ENCODE assay signal across 15 cellular contexts in genomic region chr20:14401479-14402138, GRCh38.
A peak's percentile ranks its signal among the peaks of the same experiment; 100 is the strongest.
DNase-seq lines count a peak whose midpoint lies in the region; ATAC-seq, FAIRE-seq and TF ChIP-seq lines count a peak whose summit lies in the region.
"Had no signal": no experiment of that assay in that cellular context is flagged by ENCODE, and none has a peak within 500 bp of the region (broad histone marks: within the 10 kb centered on the region; RNA-seq: fewer than 3 reads in every experiment).

No MANE protein-coding gene starts in this region.

- H3K36me3 ChIP-seq in mucosa of descending colon (ENCODE audit: low read depth) = no peaks in the 10 kb centered on the region

- no peak for FAIRE-seq in H54 (lab: Jason Lieb, UNC)
- FAIRE-seq: kidney, urothelium cell line had no signal

- peak; percentile 8 for DNase-seq in GM12865 (ENCODE audit: low read depth)
- DNase-seq in NCI-H2081 treated with DMSO at 0.1 percent for 48 hours (lab: John Stamatoyannopoulos, UW) = peak; percentile 3
- peak; percentile 29 for DNase-seq in NCI-H82 treated with DMSO at 0.1 percent for 48 hours (lab: John Stamatoyannopoulos, UW; ENCODE audit: unreplicated experiment)
- DNase-seq in mucosa of descending colon = peak in 1 of 3 donors; percentile 50
- DNase-seq in stimulated activated CD4-positive, alpha-beta T cell treated with anti-CD3 and anti-CD28 coated beads, Interleukin-4, amount 100 ng/mL, for 24 hours = no peak
- no peak for DNase-seq in H54 (ENCODE audit: insufficient read length, low spot score)
- DNase-seq: activated CD8-positive, alpha-beta T cell treated with anti-CD3 and anti-CD28 coated beads for 36 hours; anterior cingulate cortex; DMS79; H7; kidney; posterior cingulate gyrus had no signal

- no peaks in the 10 kb centered on the region for H3K9me3 ChIP-seq in mucosa of descending colon

- no peaks in the 10 kb centered on the region for H3K4me1 ChIP-seq in mucosa of descending colon (ENCODE audit: low read depth)

- TF ChIP-seq POLR2A in H54 (IDR thresholded peaks at IDR 0.05; ENCODE audit: low read depth, low read length) = no peak

- peak; percentile 73 for ATAC-seq in mucosa of descending colon
- ATAC-seq in HG02759 (IDR thresholded peaks at IDR 0.05; ENCODE audit: unreplicated experiment) = no peak
- ATAC-seq in HG02588 (IDR thresholded peaks at IDR 0.05; ENCODE audit: unreplicated experiment) = no peak
- ATAC-seq: activated CD8-positive, alpha-beta T cell treated with anti-CD3 and anti-CD28 coated beads for 36 hours had no signal

- TF ChIP-seq CTCF in GM12865 (IDR thresholded peaks at IDR 0.05; ENCODE audit: insufficient read depth, low read depth, low read length, missing control alignments) (no peak), mucosa of descending colon (IDR thresholded peaks at IDR 0.05) (no peak)

- intact Hi-C loops in mucosa of descending colon (cut with DNase I, micrococcal nuclease) = no loop called here

- H3K4me3 ChIP-seq in GM12865 (ENCODE audit: low read depth, low read length) (no peak overlapping the region), mucosa of descending colon (no peak overlapping the region)

Comparison
In these comparisons a context has a peak if more than half of its experiments do, and no peak if none do; other contexts are left out.
1. DNase-seq: peak in GM12865 (single experiment), NCI-H2081 treated with DMSO at 0.1 percent for 48 hours (single experiment) and NCI-H82 treated with DMSO at 0.1 percent for 48 hours (single experiment); none in stimulated activated CD4-positive, alpha-beta T cell treated with anti-CD3 and anti-CD28 coated beads, Interleukin-4, amount 100 ng/mL, for 24 hours (single experiment) and H54 (single experiment).